In genomic region chr19:45590300-45591003, GRCh38 we compare ENCODE assay signal across 1 cellular context.
TF ChIP-seq lines count a peak whose summit lies in the region.

No MANE protein-coding gene starts in this region.

TF ChIP-seq in HepG2, 621 proteins besides CTCF, POLR2A, EP300 and RAD21:
- TF ChIP-seq MZF1 (CRISPR knock-in tag; IDR thresholded peaks at IDR 0.05; ENCODE audit: borderline replicate concordance) (no peak), ZNF609 (CRISPR knock-in tag; IDR thresholded peaks at IDR 0.05; ENCODE audit: borderline replicate concordance) (0 out of 2 replicates have a peak, but pooled peaks have one; percentile 0), ZNF121 (CRISPR knock-in tag; IDR thresholded peaks at IDR 0.05) (peak; percentile 74; the same call in 1 of the 2 replicates), ZNF768 (CRISPR knock-in tag; IDR thresholded peaks at IDR 0.05) (no peak), ZBTB39 (CRISPR knock-in tag; IDR thresholded peaks at IDR 0.05) (peak; percentile 74; the same call in 1 of the 2 replicates), SIN3A (IDR thresholded peaks at IDR 0.05; ENCODE audit: borderline replicate concordance, low read depth, low read length) (no peak), ZNF572 (CRISPR knock-in tag; IDR thresholded peaks at IDR 0.05) (peak; percentile 32; the same call in 1 of the 2 replicates), HIC2 (CRISPR knock-in tag; IDR thresholded peaks at IDR 0.05; ENCODE audit: low read depth) (0 out of 2 replicates have a peak, but pooled peaks have one; percentile 18), ZXDC (CRISPR knock-in tag; IDR thresholded peaks at IDR 0.05) (0 out of 2 replicates have a peak, but pooled peaks have one; percentile 34), DRAP1 (CRISPR knock-in tag; IDR thresholded peaks at IDR 0.05) (no peak), CREM (IDR thresholded peaks at IDR 0.05) (no peak), CREM (CRISPR knock-in tag; IDR thresholded peaks at IDR 0.05) (peak; percentile 40; the same call in 1 of the 2 replicates), ZNF451 (CRISPR knock-in tag; IDR thresholded peaks at IDR 0.05) (0 out of 2 replicates have a peak, but pooled peaks have one; percentile 2), DNMT1 (CRISPR knock-in tag; IDR thresholded peaks at IDR 0.05) (0 out of 2 replicates have a peak, but pooled peaks have one; percentile 1), SRSF9 (IDR thresholded peaks at IDR 0.05; ENCODE audit: borderline replicate concordance, insufficient read depth, low read depth, low read length, poor library complexity, severe bottlenecking) (no peak), NPAS2 (CRISPR knock-in tag; IDR thresholded peaks at IDR 0.05; ENCODE audit: borderline replicate concordance) (no peak)
